ENCODE assay signal across 19 cellular contexts in genomic region chr11:133678211-133678610, GRCh38.
"Had no signal": no experiment of that assay in that cellular context is flagged by ENCODE, and none has a peak within 500 bp of the region (broad histone marks: within the 10 kb centered on the region; RNA-seq: fewer than 3 reads in every experiment).

No MANE protein-coding gene starts in this region.

- H3K4me1 ChIP-seq: SJSA1 had no signal

- H3K4me3 ChIP-seq: MG63, SJSA1, SK-N-MC had no signal

- DNase-seq: IMR-90, Karpas-422, KG1, MG63, NCI-H1092, NCI-H1105 treated with DMSO at 0.1 percent for 48 hours, NCI-H1417 treated with DMSO at 0.1 percent for 48 hours, NCI-H146, NCI-H1930, NCI-H2107, NCI-H2227 treated with DMSO at 0.1 percent for 48 hours, NCI-H526, Right ventricle myocardium superior, RPMI8226, SIG-M5 had no signal

- H3K9me3 ChIP-seq: MG63, SJSA1 had no signal

- H3K36me3 ChIP-seq: MG63, SJSA1 had no signal

- H3K27ac ChIP-seq: SJSA1, SK-N-MC had no signal

- H3K27me3 ChIP-seq: SJSA1 had no signal

- FAIRE-seq: HepG2, RCC 7860 had no signal
